Comparison of ENCODE assay signal across 8 cellular contexts in genomic region chr16:67284699-67285646, GRCh38. TPM values are rescaled to one million over a fixed set of nuclear protein-coding genes. Genes with fewer than 3 reads are reported as not detected.
A peak's percentile ranks its signal among the peaks of the same experiment; 100 is the strongest.
DNase-seq lines count a peak whose midpoint lies in the region; ATAC-seq lines count a peak whose summit lies in the region.

No MANE protein-coding gene starts in this region.

- no peak overlapping the region for H3K27ac Mint-ChIP-seq in stimulated activated memory B cell treated with anti-CD40 and anti-IgM and Interleukin-4, amounts not matched to agents 10 μg/mL and 1 μg/mL and 100 μg/mL, for 72 hours

- intact Hi-C loops in left cardiac atrium (cut with DNase I) = no loop called here

- peak; percentile 44 to 58 for ATAC-seq in left cardiac atrium
- ATAC-seq in stimulated activated memory B cell treated with anti-CD40 and anti-IgM and Interleukin-4, amounts not matched to agents 10 μg/mL and 1 μg/mL and 100 μg/mL, for 72 hours = peak; percentile 4

- H3K36me3 Mint-ChIP-seq in stimulated activated memory B cell treated with anti-CD40 and anti-IgM and Interleukin-4, amounts not matched to agents 10 μg/mL and 1 μg/mL and 100 μg/mL, for 72 hours = no peaks in the 10 kb centered on the region

- peak; percentile 65 for DNase-seq in DMS 273 (lab: John Stamatoyannopoulos, UW; ENCODE audit: unreplicated experiment)
- DNase-seq in DMS 273 treated with DMSO at 0.1 percent for 48 hours (lab: John Stamatoyannopoulos, UW) = no peak
- peak; percentile 43 for DNase-seq in SK-MEL-5 (ENCODE audit: low read depth, low spot score)
- DNase-seq in left cardiac atrium = no peak
- DNase-seq in inferior parietal cortex (ENCODE audit: extremely low spot score) = no peak
- no peak for DNase-seq in activated CD4-positive, CD25-positive, alpha-beta regulatory T cell treated with anti-CD3 and anti-CD28 coated beads, Interleukin-2, amount 50 U/mL, for 72 hours
- DNase-seq in occipital lobe (lab: John Stamatoyannopoulos, UW) = no peak

- no peaks in the 10 kb centered on the region for H3K27me3 Mint-ChIP-seq in stimulated activated memory B cell treated with anti-CD40 and anti-IgM and Interleukin-4, amounts not matched to agents 10 μg/mL and 1 μg/mL and 100 μg/mL, for 72 hours

- in situ Hi-C loops in SK-MEL-5 (cut with HindIII; ENCODE audit: low pct_unique_long_range_greater_than_20kb, low sequenced_read_pairs) = no loop called here

- H3K4me1 Mint-ChIP-seq in stimulated activated memory B cell treated with anti-CD40 and anti-IgM and Interleukin-4, amounts not matched to agents 10 μg/mL and 1 μg/mL and 100 μg/mL, for 72 hours = no peaks in the 10 kb centered on the region

- no peaks in the 10 kb centered on the region for H3K9me3 Mint-ChIP-seq in stimulated activated memory B cell treated with anti-CD40 and anti-IgM and Interleukin-4, amounts not matched to agents 10 μg/mL and 1 μg/mL and 100 μg/mL, for 72 hours

- H3K4me3 Mint-ChIP-seq in stimulated activated memory B cell treated with anti-CD40 and anti-IgM and Interleukin-4, amounts not matched to agents 10 μg/mL and 1 μg/mL and 100 μg/mL, for 72 hours = no peak overlapping the region

RNA-seq across cellular contexts. Expression of gene PLEKHG4, which starts 5.6 kb away (rescaled TPM):
- 10.5 and 12.9 TPM in 2 replicates for total RNA-seq in SK-MEL-5 (2014; rRNA removed; shearing (Covaris generic))
- 14.5 and 17.1 TPM in 2 replicates for polyA plus RNA-seq in SK-MEL-5 (2015; cell fraction: cytosol; rRNA removed)
- polyA plus RNA-seq in SK-MEL-5 (2015; cell fraction: nucleus; rRNA removed) = 129 and 130 TPM in 2 replicates
- total RNA-seq in left cardiac atrium (1 to 10 TPM; 1.8 to 2.2 TPM), occipital lobe (2.3 TPM)

RNA-seq across cellular contexts. Expression of gene SLC9A5, which starts 36.2 kb away (rescaled TPM):
- 0.21 and 0.37 TPM in 2 replicates for total RNA-seq in SK-MEL-5 (2014; rRNA removed; shearing (Covaris generic))
- 0.24 and 0.57 TPM in 2 replicates for polyA plus RNA-seq in SK-MEL-5 (2015; cell fraction: cytosol; rRNA removed)
- polyA plus RNA-seq in SK-MEL-5 (2015; cell fraction: nucleus; rRNA removed) = 7.3 and 9.0 TPM in 2 replicates
- 1 to 10 TPM; 1.3 to 1.5 TPM for total RNA-seq in left cardiac atrium
- 1.2 TPM for total RNA-seq in occipital lobe

RNA-seq across cellular contexts. Expression of gene FHOD1, which starts 37.7 kb away (rescaled TPM):
- total RNA-seq in SK-MEL-5 (2014; rRNA removed; shearing (Covaris generic)) = 10.5 and 11.3 TPM in 2 replicates
- 16.8 and 17.4 TPM in 2 replicates for polyA plus RNA-seq in SK-MEL-5 (2015; cell fraction: cytosol; rRNA removed)
- 111 and 113 TPM in 2 replicates for polyA plus RNA-seq in SK-MEL-5 (2015; cell fraction: nucleus; rRNA removed)
- total RNA-seq in left cardiac atrium = 10 to 100 TPM; 18.7 to 25.8 TPM
- total RNA-seq in occipital lobe = 2.5 TPM

RNA-seq across cellular contexts. Expression of gene KCTD19, which starts 41.6 kb away (rescaled TPM):
- 0.19 TPM in 1 of 2 replicates, not detected in the other for total RNA-seq in SK-MEL-5 (2014; rRNA removed; shearing (Covaris generic))
- polyA plus RNA-seq in SK-MEL-5 (2015; cell fraction: cytosol; rRNA removed) = 0.11 TPM in 1 of 2 replicates, not detected in the other
- polyA plus RNA-seq in SK-MEL-5 (2015; cell fraction: nucleus; rRNA removed) = 0.33 TPM in 1 of 2 replicates, not detected in the other
- total RNA-seq in left cardiac atrium (under 1 TPM in 1 of 2 donors, not detected in 1; 0.16 TPM), occipital lobe (0.31 TPM)

RNA-seq across cellular contexts. Expression of gene LRRC36, which starts 41.6 kb away (rescaled TPM):
- total RNA-seq in SK-MEL-5 (2014; rRNA removed; shearing (Covaris generic)) = 0.64 and 1.1 TPM in 2 replicates
- 0.48 TPM in 1 of 2 replicates, not detected in the other for polyA plus RNA-seq in SK-MEL-5 (2015; cell fraction: cytosol; rRNA removed)
- 1.0 and 2.0 TPM in 2 replicates for polyA plus RNA-seq in SK-MEL-5 (2015; cell fraction: nucleus; rRNA removed)
- not detected for total RNA-seq in left cardiac atrium
- 1.4 TPM for total RNA-seq in occipital lobe

Comparison
In these comparisons a context has a peak if more than half of its experiments do, and no peak if none do; other contexts are left out.
1. DNase-seq: peak in DMS 273 (single experiment) and SK-MEL-5 (single experiment); none in DMS 273 treated with DMSO at 0.1 percent for 48 hours (single experiment), left cardiac atrium (single experiment), inferior parietal cortex (single experiment), activated CD4-positive, CD25-positive, alpha-beta regulatory T cell treated with anti-CD3 and anti-CD28 coated beads, Interleukin-2, amount 50 U/mL, for 72 hours (single experiment) and occipital lobe (single experiment).